In genomic region chr1:151510614-151510956, GRCh38 we compare ENCODE assay signal across 8 cellular contexts. TPM values are rescaled to one million over a fixed set of nuclear protein-coding genes. Genes with fewer than 3 reads are reported as not detected.
DNase-seq lines count a peak whose midpoint lies in the region; ATAC-seq and TF ChIP-seq lines count a peak whose summit lies in the region.

No MANE protein-coding gene starts in this region.

- DNase-seq in cardiac muscle cell (ENCODE audit: low read depth in 1 of 2, low spot score in 1 of 2), result no peak
- no peak for DNase-seq in Right ventricle myocardium superior
- no peak for DNase-seq in brain microvascular endothelial cell
- no peak for DNase-seq in foreskin melanocyte
- no peak for DNase-seq in SK-N-DZ (ENCODE audit: low spot score)

- peak overlapping the region; percentile 59 for H3K4me3 ChIP-seq in cardiac muscle cell
- H3K4me3 ChIP-seq in brain microvascular endothelial cell (ENCODE audit: low read depth, low read length), result peak overlapping the region; percentile 53
- peak overlapping the region; percentile 59 for H3K4me3 ChIP-seq in mesodermal cell (ENCODE audit: extremely low read depth, insufficient read depth, low read length, poor library complexity, severe bottlenecking)
- H3K4me3 ChIP-seq in urinary bladder (ENCODE audit: low read depth, low read length), result peak overlapping the region; percentile 62

- TF ChIP-seq CTCF in cardiac muscle cell (IDR thresholded peaks at IDR 0.05; ENCODE audit: low read depth, low read length) (no peak), brain microvascular endothelial cell (IDR thresholded peaks at IDR 0.05; ENCODE audit: low read depth, low read length, missing control alignments) (no peak)

- intact Hi-C loops in Right ventricle myocardium superior (cut with DNase I), result no loop called here

- H3K9me3 ChIP-seq in cardiac muscle cell (ENCODE audit: low read depth) (no peaks in the 10 kb centered on the region), mesodermal cell (ENCODE audit: control insufficient read depth, low read length) (no peaks in the 10 kb centered on the region)

- 1 to 10% methylated on average over 6 to 7 of the region's 10 CpGs for WGBS in mesodermal cell (ENCODE audit: insufficient coverage in 2 of 2), 2 experiments
- WGBS in urinary bladder, result 5% methylated on average over 10 of the region's 10 CpGs

- peaks cover 13% of the 10 kb centered on the region for H3K4me1 ChIP-seq in cardiac muscle cell (ENCODE audit: low read depth)
- H3K4me1 ChIP-seq in mesodermal cell (ENCODE audit: control insufficient read depth, insufficient read depth, low read length, poor library complexity, severe bottlenecking), result peaks cover 25% of the 10 kb centered on the region
- no peaks in the 10 kb centered on the region for H3K4me1 ChIP-seq in urinary bladder (ENCODE audit: insufficient read depth)

- in situ Hi-C loops in brain microvascular endothelial cell (cut with HindIII; ENCODE audit: low pct_ligation_motif_present, low sequenced_read_pairs), result no loop called here

- H3K27me3 ChIP-seq in cardiac muscle cell (peaks cover 10% of the 10 kb centered on the region), brain microvascular endothelial cell (replicated peaks) (no peaks in the 10 kb centered on the region)

- no peak overlapping the region for H3K27ac ChIP-seq in cardiac muscle cell
- H3K27ac ChIP-seq in brain microvascular endothelial cell, result no peak overlapping the region
- peak overlapping the region; percentile 85 for H3K27ac ChIP-seq in mesodermal cell (ENCODE audit: low read depth, low read length, severe bottlenecking)
- H3K27ac ChIP-seq in urinary bladder (ENCODE audit: low read depth), result peak overlapping the region; percentile 11

- H3K36me3 ChIP-seq in cardiac muscle cell, result no peaks in the 10 kb centered on the region
- no peaks in the 10 kb centered on the region for H3K36me3 ChIP-seq in brain microvascular endothelial cell (replicated peaks)
- no peaks in the 10 kb centered on the region for H3K36me3 ChIP-seq in mesodermal cell (ENCODE audit: control insufficient read depth, insufficient read depth, low read length)
- H3K36me3 ChIP-seq in urinary bladder (ENCODE audit: insufficient read depth), result no peaks in the 10 kb centered on the region

- ATAC-seq in Right ventricle myocardium superior (ENCODE audit: poor library complexity) (no peak), GM21528 (IDR thresholded peaks at IDR 0.05; ENCODE audit: low FRiP score, unreplicated experiment) (no peak)

RNA-seq across cellular contexts. Expression of gene CGN, which starts 0.6 kb away (rescaled TPM):
- total RNA-seq in cardiac muscle cell, result 4.3 and 4.9 TPM in 2 replicates
- polyA plus RNA-seq in cardiac muscle cell, result 1.2 and 2.0 TPM in 2 replicates
- total RNA-seq in Right ventricle myocardium superior, result 0.27 TPM
- polyA plus RNA-seq in mesodermal cell (2013, experiment 1 of 2), result 3.7 TPM
- polyA plus RNA-seq in mesodermal cell (2013, experiment 2 of 2), result 2.5 TPM
- 5.9 TPM for total RNA-seq in urinary bladder
- 5.5 TPM for polyA plus RNA-seq in urinary bladder
- polyA plus RNA-seq in SK-N-DZ (2014; cell fraction: cytosol; rRNA removed), result 3.0 and 3.2 TPM in 2 replicates
- polyA plus RNA-seq in SK-N-DZ (2014; cell fraction: nucleus; rRNA removed), result 13.3 and 26.7 TPM in 2 replicates

RNA-seq across cellular contexts. Expression of gene TUFT1, which starts 29.5 kb away (rescaled TPM):
- 7.0 TPM in 2 replicates for total RNA-seq in cardiac muscle cell
- polyA plus RNA-seq in cardiac muscle cell, result 7.7 and 9.0 TPM in 2 replicates
- total RNA-seq in Right ventricle myocardium superior, result 3.4 TPM
- polyA plus RNA-seq in mesodermal cell (2013, experiment 1 of 2), result 8.8 TPM
- polyA plus RNA-seq in mesodermal cell (2013, experiment 2 of 2), result 7.9 TPM
- 9.7 TPM for total RNA-seq in urinary bladder
- 8.5 TPM for polyA plus RNA-seq in urinary bladder
- 12.3 and 12.5 TPM in 2 replicates for polyA plus RNA-seq in SK-N-DZ (2014; cell fraction: cytosol; rRNA removed)
- polyA plus RNA-seq in SK-N-DZ (2014; cell fraction: nucleus; rRNA removed), result 7.2 and 8.5 TPM in 2 replicates

RNA-seq across cellular contexts. Expression of gene POGZ, which starts 51.3 kb away (rescaled TPM):
- total RNA-seq in cardiac muscle cell (29.0 and 48.6 TPM in 2 replicates), Right ventricle myocardium superior (42.0 TPM), urinary bladder (86.9 TPM)
- polyA plus RNA-seq in cardiac muscle cell (30.8 and 35.1 TPM in 2 replicates), urinary bladder (32.1 TPM)
- polyA plus RNA-seq in mesodermal cell (2013, experiment 1 of 2), result 53.8 TPM
- polyA plus RNA-seq in mesodermal cell (2013, experiment 2 of 2), result 46.4 TPM
- 30.7 and 35.4 TPM in 2 replicates for polyA plus RNA-seq in SK-N-DZ (2014; cell fraction: cytosol; rRNA removed)
- polyA plus RNA-seq in SK-N-DZ (2014; cell fraction: nucleus; rRNA removed), result 65.6 and 111 TPM in 2 replicates

Comparison
In these comparisons a context has a peak if more than half of its experiments do, and no peak if none do; other contexts are left out.
1. H3K27ac ChIP-seq: peak in mesodermal cell (single experiment) and urinary bladder (single experiment); none in cardiac muscle cell (single experiment) and brain microvascular endothelial cell (single experiment).
2. Peak in every context shown above with its lines, with median percentiles within 50 percentile points of each other: H3K4me3 ChIP-seq.